ENCODE assay signal across 9 cellular contexts in the genomic region with DNA sequence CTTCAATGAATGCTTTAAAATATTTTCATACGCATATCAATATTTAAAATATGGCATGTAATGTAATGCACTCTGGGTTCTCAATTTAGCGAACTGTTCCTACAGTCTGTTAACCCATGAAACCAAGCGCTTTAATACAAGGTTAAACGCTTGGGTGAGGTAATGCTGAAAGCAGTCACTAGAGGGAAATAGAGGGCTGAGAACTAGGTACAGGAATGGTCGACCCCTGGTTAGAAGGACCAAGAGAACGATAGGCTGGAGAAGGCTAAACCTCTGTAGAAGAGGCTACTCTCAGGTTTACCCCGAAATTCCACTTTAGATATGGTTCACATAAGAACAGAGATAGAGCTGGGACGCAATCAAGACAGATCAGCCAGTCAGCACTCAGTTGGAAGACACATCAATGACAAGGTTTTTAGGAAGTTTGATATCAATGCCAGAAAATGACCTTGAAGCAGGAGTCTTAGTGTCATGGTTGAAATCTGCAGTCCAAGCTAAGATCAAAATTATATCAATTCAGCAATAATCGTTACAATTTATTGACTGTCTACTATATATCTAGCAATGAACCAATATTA. TPM values are rescaled to one million over a fixed set of nuclear protein-coding genes. Genes with fewer than 3 reads are reported as not detected.
A peak's percentile ranks its signal among the peaks of the same experiment; 100 is the strongest.
DNase-seq lines count a peak whose midpoint lies in the region; ATAC-seq and TF ChIP-seq lines count a peak whose summit lies in the region.
"Had no signal": no experiment of that assay in that cellular context is flagged by ENCODE, and none has a peak within 500 bp of the region (broad histone marks: within the 10 kb centered on the region; RNA-seq: fewer than 3 reads in every experiment).

No MANE protein-coding gene starts in this region.

- no peak overlapping the region for H3K56ac ChIP-seq in H9 (ENCODE audit: insufficient read length, low read depth, low read length)

- no peak overlapping the region for H3T11ph ChIP-seq in H9 (ENCODE audit: low read length)

- no peaks in the 10 kb centered on the region for H3K4me1 ChIP-seq in H9 (ENCODE audit: insufficient read depth, low read length)
- peaks cover 27% of the 10 kb centered on the region for H3K4me1 ChIP-seq in osteoblast (ENCODE audit: insufficient read depth, low read length)

- H3K4ac ChIP-seq in H9 (ENCODE audit: low read depth, low read length): no peak overlapping the region

- H3K18ac ChIP-seq in H9 (ENCODE audit: insufficient read length, low read depth, low read length): no peak overlapping the region

- H2BK12ac ChIP-seq in H9 (ENCODE audit: insufficient read length, low read depth, low read length): no peak overlapping the region

- WGBS in H9 (ENCODE audit: extremely low coverage, insufficient read length, low lambda C conversion rate): no CpG with 5 or more reads among the region's 9 CpGs

- H3K4me2 ChIP-seq in H9 (ENCODE audit: insufficient read depth, insufficient read length, low read length): no peak overlapping the region
- no peak overlapping the region for H3K4me2 ChIP-seq in osteoblast (ENCODE audit: insufficient read depth, low read length)

- no peak overlapping the region for H3K9ac ChIP-seq in H9 (ENCODE audit: extremely low read depth, insufficient read length, low read length)

- peak; percentile 73 for ATAC-seq in SK-N-SH treated with all-trans-retinoic acid at 6 μM for 48 hours

- H3K9me3 ChIP-seq in H9 (ENCODE audit: control insufficient read depth, low read depth, low read length): no peaks in the 10 kb centered on the region
- H3K9me3 ChIP-seq in osteoblast (ENCODE audit: low read depth, low read length): no peaks in the 10 kb centered on the region

- no peaks in the 10 kb centered on the region for H3K27me3 Mint-ChIP-seq in H9 (ENCODE audit: low read depth)

- H3K27me3 ChIP-seq in H9 (ENCODE audit: insufficient read depth, low read length) (no peaks in the 10 kb centered on the region), osteoblast (ENCODE audit: insufficient read depth, low read length) (no peaks in the 10 kb centered on the region)

- peaks cover 0 to 6% of the 10 kb centered on the region in 2 experiments; a peak in 2 of 4 replicates for H3K4me1 Mint-ChIP-seq in H9

- no peak overlapping the region for H2BK15ac ChIP-seq in H9 (ENCODE audit: low read depth, low read length)

- DNase-seq in A172 (ENCODE audit: low spot score) (peak; percentile 44), GM10248 (ENCODE audit: extremely low spot score) (peak; percentile 33), H9 (peak; percentile 52), LHCN-M2 (ENCODE audit: low read depth) (peak; percentile 65), fibroblast of mammary gland (ENCODE audit: low read depth) (peak; percentile 66), osteoblast (ENCODE audit: insufficient read length, low spot score, missing footprints) (no peak), epidermal melanocyte (ENCODE audit: insufficient read length, low spot score) (no peak)

- H3K79me1 ChIP-seq in H9 (ENCODE audit: insufficient read depth, low read depth, low read length, poor library complexity, severe bottlenecking): no peaks in the 10 kb centered on the region

- no peak overlapping the region for H3K27ac Mint-ChIP-seq in H9

- H3K27ac ChIP-seq in H9 (ENCODE audit: insufficient read length, low read depth, low read length) (no peak overlapping the region), osteoblast (ENCODE audit: low read depth, low read length) (no peak overlapping the region)
- H3K27ac ChIP-seq: skin epidermis had no signal

- H2BK120ac ChIP-seq in H9 (ENCODE audit: low read depth, low read length, poor library complexity, severe bottlenecking): no peak overlapping the region

- no peak overlapping the region for H4K8ac ChIP-seq in H9 (replicated peaks; ENCODE audit: insufficient read length, low read depth, low read length)

- H3K4me3 ChIP-seq in fibroblast of mammary gland (ENCODE audit: control insufficient read depth, low read depth, low read length): no peak overlapping the region
- H3K4me3 ChIP-seq in osteoblast (ENCODE audit: insufficient read depth, low read length): no peak overlapping the region
- H3K4me3 ChIP-seq: skin epidermis had no signal

- H2BK20ac ChIP-seq in H9 (ENCODE audit: low read depth, low read length, poor library complexity, severe bottlenecking): no peak overlapping the region

- no peaks in the 10 kb centered on the region for H3K9me3 Mint-ChIP-seq in H9

- H4K20me1 ChIP-seq in H9 (ENCODE audit: control insufficient read depth, insufficient read depth, insufficient read length) (no peaks in the 10 kb centered on the region), osteoblast (ENCODE audit: insufficient read depth, low read length) (no peaks in the 10 kb centered on the region)

- H3K14ac ChIP-seq in H9 (ENCODE audit: insufficient read depth, low read length): no peak overlapping the region

- H2AFZ ChIP-seq in H9 (ENCODE audit: low read length): no peak overlapping the region
- H2AFZ ChIP-seq in osteoblast (ENCODE audit: low read length): peak overlapping the region; percentile 8

- TF ChIP-seq CTCF in GM10248 (IDR thresholded peaks at IDR 0.05; ENCODE audit: control extremely low read depth, extremely low read depth, low read depth, missing control alignments) (peak; percentile 39), H9 (conservative IDR thresholded peaks at IDR 0.05) (peak; percentile 88), fibroblast of mammary gland (conservative IDR thresholded peaks at IDR 0.05; ENCODE audit: control insufficient read depth, insufficient read depth, low read depth, low read length) (peak; percentile 75), osteoblast (IDR thresholded peaks at IDR 0.05; ENCODE audit: extremely low read depth, low read depth, low read length) (peak; percentile 71)

- H4K5ac ChIP-seq in H9 (ENCODE audit: insufficient read length, low read depth, low read length): no peak overlapping the region

- no peak overlapping the region for H2AK5ac ChIP-seq in H9 (ENCODE audit: insufficient read length, low read length)

- no peak overlapping the region for H2BK5ac ChIP-seq in H9 (ENCODE audit: insufficient read length, low read length)

- H3K79me2 ChIP-seq in H9 (ENCODE audit: insufficient read depth, low read length) (no peaks in the 10 kb centered on the region), osteoblast (ENCODE audit: insufficient read depth, low read length) (peaks cover 82% of the 10 kb centered on the region)

- H3K23ac ChIP-seq in H9 (ENCODE audit: insufficient read length, low read depth, low read length): no peak overlapping the region

- H4K91ac ChIP-seq in H9 (ENCODE audit: insufficient read length, low read depth, low read length): no peak overlapping the region

- peaks cover 33% of the 10 kb centered on the region for H3K36me3 ChIP-seq in osteoblast (ENCODE audit: insufficient read depth, low read length)

- CTCF ChIA-PET in GM10248 (lab: Yijun Ruan, JAX): interaction anchor here (0.9 to 1.6 kb wide), 5 partner anchors 13 to 235 kb away, joined by 3 to 4 read pairs (median 4); no protein-coding TSS in a partner anchor

- no peak overlapping the region for H3K4me3 Mint-ChIP-seq in H9

- no peaks in the 10 kb centered on the region for H3K23me2 ChIP-seq in H9 (ENCODE audit: insufficient read length, low read depth, low read length, poor library complexity, severe bottlenecking)

- no peaks in the 10 kb centered on the region for H3K36me3 Mint-ChIP-seq in H9 (ENCODE audit: insufficient read depth in 1 of 3, low read depth in 3 of 3)

- POLR2A ChIA-PET in GM10248 (lab: Yijun Ruan, JAX): no interaction called here

TF ChIP-seq in SK-N-SH treated with all-trans-retinoic acid at 6 μM for 48 hours, 23 proteins besides CTCF, POLR2A, EP300 and RAD21:
- TF ChIP-seq TCF4 (CRISPR knock-in tag; IDR thresholded peaks at IDR 0.05; ENCODE audit: borderline replicate concordance) (no peak), RARB (CRISPR knock-in tag; IDR thresholded peaks at IDR 0.05) (no peak), GLIS3 (CRISPR knock-in tag; IDR thresholded peaks at IDR 0.05) (no peak), SNAI2 (CRISPR knock-in tag; IDR thresholded peaks at IDR 0.05) (no peak), ISL1 (CRISPR knock-in tag; IDR thresholded peaks at IDR 0.05) (no peak), ESRRG (CRISPR knock-in tag; IDR thresholded peaks at IDR 0.05) (no peak), BACH2 (CRISPR knock-in tag; IDR thresholded peaks at IDR 0.05; ENCODE audit: borderline replicate concordance) (no peak), ZC3H10 (CRISPR knock-in tag; IDR thresholded peaks at IDR 0.05) (no peak), ZNF8 (CRISPR knock-in tag; IDR thresholded peaks at IDR 0.05) (no peak)
- TF ChIP-seq, protein P1, sequence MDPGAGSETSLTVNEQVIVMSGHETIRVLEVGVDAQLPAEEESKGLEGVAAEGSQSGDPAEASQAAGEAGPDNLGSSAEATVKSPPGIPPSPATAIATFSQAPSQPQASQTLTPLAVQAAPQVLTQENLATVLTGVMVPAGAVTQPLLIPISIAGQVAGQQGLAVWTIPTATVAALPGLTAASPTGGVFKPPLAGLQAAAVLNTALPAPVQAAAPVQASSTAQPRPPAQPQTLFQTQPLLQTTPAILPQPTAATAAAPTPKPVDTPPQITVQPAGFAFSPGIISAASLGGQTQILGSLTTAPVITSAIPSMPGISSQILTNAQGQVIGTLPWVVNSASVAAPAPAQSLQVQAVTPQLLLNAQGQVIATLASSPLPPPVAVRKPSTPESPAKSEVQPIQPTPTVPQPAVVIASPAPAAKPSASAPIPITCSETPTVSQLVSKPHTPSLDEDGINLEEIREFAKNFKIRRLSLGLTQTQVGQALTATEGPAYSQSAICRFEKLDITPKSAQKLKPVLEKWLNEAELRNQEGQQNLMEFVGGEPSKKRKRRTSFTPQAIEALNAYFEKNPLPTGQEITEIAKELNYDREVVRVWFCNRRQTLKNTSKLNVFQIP (CRISPR knock-in tag; IDR thresholded peaks at IDR 0.05; ENCODE audit: borderline replicate concordance, low read depth): no peak
- TF ChIP-seq, protein P2, sequence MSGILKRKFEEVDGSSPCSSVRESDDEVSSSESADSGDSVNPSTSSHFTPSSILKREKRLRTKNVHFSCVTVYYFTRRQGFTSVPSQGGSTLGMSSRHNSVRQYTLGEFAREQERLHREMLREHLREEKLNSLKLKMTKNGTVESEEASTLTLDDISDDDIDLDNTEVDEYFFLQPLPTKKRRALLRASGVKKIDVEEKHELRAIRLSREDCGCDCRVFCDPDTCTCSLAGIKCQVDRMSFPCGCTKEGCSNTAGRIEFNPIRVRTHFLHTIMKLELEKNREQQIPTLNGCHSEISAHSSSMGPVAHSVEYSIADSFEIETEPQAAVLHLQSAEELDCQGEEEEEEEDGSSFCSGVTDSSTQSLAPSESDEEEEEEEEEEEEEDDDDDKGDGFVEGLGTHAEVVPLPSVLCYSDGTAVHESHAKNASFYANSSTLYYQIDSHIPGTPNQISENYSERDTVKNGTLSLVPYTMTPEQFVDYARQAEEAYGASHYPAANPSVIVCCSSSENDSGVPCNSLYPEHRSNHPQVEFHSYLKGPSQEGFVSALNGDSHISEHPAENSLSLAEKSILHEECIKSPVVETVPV (CRISPR knock-in tag; IDR thresholded peaks at IDR 0.05): no peak
TF ChIP-seq in SK-N-SH treated with all-trans-retinoic acid at 6 μM for 48 hours: peak in this region for 0.

RNA-seq across cellular contexts. Expression of a gene that starts 26.9 kb away (rescaled TPM):
- total RNA-seq in A172 (2014; rRNA removed; shearing (Covaris generic)): 6.5 and 8.8 TPM in 2 replicates
- total RNA-seq in H9 (2021) (0.57 and 1.1 TPM in 2 replicates), LHCN-M2 (2014; rRNA removed) (40.7 and 46.1 TPM in 2 replicates), osteoblast (18.6 and 24.6 TPM in 2 replicates)
- 17.2 TPM for polyA plus RNA-seq in LHCN-M2 (2012)

Comparison
In these comparisons a context has a peak if more than half of its experiments do, and no peak if none do; other contexts are left out.
1. DNase-seq: peak in A172 (single experiment), GM10248 (single experiment), H9 (single experiment), LHCN-M2 (single experiment) and fibroblast of mammary gland (single experiment); none in osteoblast (single experiment) and epidermal melanocyte (single experiment).
2. Peak in every context shown above with its lines, with median percentiles within 50 percentile points of each other: CTCF ChIP-seq.